16 cellular contexts compared by ENCODE assay signal in genomic region chr2:51031004-51031791, GRCh38. TPM values are rescaled to one million over a fixed set of nuclear protein-coding genes. Genes with fewer than 3 reads are reported as not detected.
A peak's percentile ranks its signal among the peaks of the same experiment; 100 is the strongest.
DNase-seq lines count a peak whose midpoint lies in the region; ATAC-seq and TF ChIP-seq lines count a peak whose summit lies in the region.
"Had no signal": no experiment of that assay in that cellular context is flagged by ENCODE, and none has a peak within 500 bp of the region (broad histone marks: within the 10 kb centered on the region; RNA-seq: fewer than 3 reads in every experiment).

No MANE protein-coding gene starts in this region.

- WGBS in esophagus squamous epithelium, 2 donors = 54 to 66% methylated on average over 8 of the region's 8 CpGs

- no peaks in the 10 kb centered on the region; the same call in 1 of the 2 replicates for H3K9me2 ChIP-seq in GM23338 (ENCODE audit: insufficient read depth)

- H3K4me3 Mint-ChIP-seq in GM23338 = peak overlapping the region; percentile 97
- H3K4me3 Mint-ChIP-seq in nephron progenitor cell = peak overlapping the region; percentile 91
- H3K4me3 Mint-ChIP-seq: memory B cell had no signal

- H3K4me3 ChIP-seq in GM23338 = peak overlapping the region; percentile 71
- H3K4me3 ChIP-seq in dorsolateral prefrontal cortex = peak overlapping the region; percentile 32 to 77 (median 60)
- H3K4me3 ChIP-seq in esophagus squamous epithelium = peak overlapping the region in 1 of 4 donors; percentile 4
- H3K4me3 ChIP-seq: BLaER1 treated with 17β-estradiol and CSF1 and Interleukin-3, amounts not matched to agents 10 nM and 100 nM; uterus had no signal

- peaks cover 14% of the 10 kb centered on the region for H3K79me2 ChIP-seq in GM23338 (replicated peaks; ENCODE audit: insufficient read depth)

- H3F3A ChIP-seq in GM23338 (replicated peaks; ENCODE audit: low read depth) = no peaks in the 10 kb centered on the region

- H3K27me3 Mint-ChIP-seq in GM23338 (ENCODE audit: insufficient read depth, low read depth, poor library complexity) (peaks cover 5% of the 10 kb centered on the region), nephron progenitor cell (ENCODE audit: low read depth, poor library complexity) (peaks cover 36% of the 10 kb centered on the region)

- TF ChIP-seq CTCF in GM23338 (conservative IDR thresholded peaks at IDR 0.05; ENCODE audit: low read depth in 2 of 2) (no peak), dorsolateral prefrontal cortex (IDR thresholded peaks at IDR 0.05 in 54 of 56, conservative IDR thresholded peaks at IDR 0.05 in 2 of 56; ENCODE audit: low read depth in 1 of 56, partially characterized antibody in 56 of 56) (no peak), nephron progenitor cell (IDR thresholded peaks at IDR 0.05) (no peak), esophagus squamous epithelium (IDR thresholded peaks at IDR 0.05) (no peak)

- H3K9me3 Mint-ChIP-seq in GM23338 (peaks cover 5% of the 10 kb centered on the region; the same call in 2 of the 3 replicates), nephron progenitor cell (peaks cover 7% of the 10 kb centered on the region)

- no peaks in the 10 kb centered on the region for H3K27me3 ChIP-seq in GM23338 (ENCODE audit: insufficient read depth)
- peaks cover 0 to 47% (median 0%) of the 10 kb centered on the region in 45 donors for H3K27me3 ChIP-seq in dorsolateral prefrontal cortex
- H3K27me3 ChIP-seq in esophagus squamous epithelium = peaks cover 0 to 31% (median under 1%) of the 10 kb centered on the region in 4 donors
- H3K27me3 ChIP-seq: BLaER1 treated with 17β-estradiol and CSF1 and Interleukin-3, amounts not matched to agents 10 nM and 100 nM; uterus had no signal

- ATAC-seq in GM23338 = no peak
- ATAC-seq in GM18502 (IDR thresholded peaks at IDR 0.05; ENCODE audit: poor library complexity, unreplicated experiment) = no peak

- H3K9me3 ChIP-seq in esophagus squamous epithelium = peaks cover 0 to 12% (median 3%) of the 10 kb centered on the region in 3 donors
- H3K9me3 ChIP-seq: pancreas, uterus had no signal

- intact Hi-C loops in dorsolateral prefrontal cortex (cut with DNase I) (loop anchor here in 1 of 2 donors (10.0 kb wide), 1 partner anchor 496 kb away; no protein-coding TSS in a partner anchor), esophagus squamous epithelium (cut with DNase I) (no loop called here)

- peak overlapping the region; percentile 82 for H3K4me2 ChIP-seq in GM23338
- H3K4me2 ChIP-seq: BLaER1 treated with 17β-estradiol and CSF1 and Interleukin-3, amounts not matched to agents 10 nM and 100 nM had no signal

- no peaks in the 10 kb centered on the region for H3K36me3 ChIP-seq in GM23338 (ENCODE audit: insufficient read depth)
- no peaks in the 10 kb centered on the region for H3K36me3 ChIP-seq in esophagus squamous epithelium
- H3K36me3 ChIP-seq: BLaER1 treated with 17β-estradiol and CSF1 and Interleukin-3, amounts not matched to agents 10 nM and 100 nM; pancreas; uterus had no signal

- H4K20me1 ChIP-seq in GM23338 (replicated peaks; ENCODE audit: insufficient read depth) = no peaks in the 10 kb centered on the region
- H4K20me1 ChIP-seq: BLaER1 treated with 17β-estradiol and CSF1 and Interleukin-3, amounts not matched to agents 10 nM and 100 nM had no signal

- H2AFZ ChIP-seq in GM23338 = peak overlapping the region; percentile 94

- peaks cover 18% of the 10 kb centered on the region for H3K36me3 Mint-ChIP-seq in GM23338 (ENCODE audit: low read depth)
- H3K36me3 Mint-ChIP-seq in nephron progenitor cell (ENCODE audit: low read depth) = peaks cover 4% of the 10 kb centered on the region
- H3K36me3 Mint-ChIP-seq: memory B cell had no signal

- H3K27ac ChIP-seq in GM23338 (ENCODE audit: low read depth) (peak overlapping the region; percentile 82; the same call in 1 of the 2 replicates), dorsolateral prefrontal cortex (peak overlapping the region in 50 of 59 donors; percentile 7 to 85 (median 70)), esophagus squamous epithelium (no peak overlapping the region)
- H3K27ac ChIP-seq: BLaER1 treated with 17β-estradiol and CSF1 and Interleukin-3, amounts not matched to agents 10 nM and 100 nM; pancreas; uterus had no signal

- TF ChIP-seq POLR2A in esophagus squamous epithelium (IDR thresholded peaks at IDR 0.05) = no peak

- DNase-seq in GM23338 (ENCODE audit: low spot score) (no peak), NCI-H146 (lab: John Stamatoyannopoulos, UW) (peak; percentile 34), dorsolateral prefrontal cortex (no peak), nephron progenitor cell (no peak), esophagus squamous epithelium (lab: John Stamatoyannopoulos, UW) (no peak), NK-92 (lab: John Stamatoyannopoulos, UW; ENCODE audit: unreplicated experiment) (no peak)
- DNase-seq: activated gamma-delta T cell; GOT3; MM.1S; stimulated activated naive CD4-positive, alpha-beta T cell; uterus had no signal

- H3K4me1 Mint-ChIP-seq in GM23338 = peaks cover 36% of the 10 kb centered on the region
- peaks cover 24% of the 10 kb centered on the region for H3K4me1 Mint-ChIP-seq in nephron progenitor cell
- H3K4me1 Mint-ChIP-seq: memory B cell had no signal

- H3K4me1 ChIP-seq in GM23338 (ENCODE audit: insufficient read depth) (peaks cover 31% of the 10 kb centered on the region), esophagus squamous epithelium (no peaks in the 10 kb centered on the region)
- H3K4me1 ChIP-seq: pancreas, uterus had no signal

- H3K27ac Mint-ChIP-seq in GM23338 (peak overlapping the region; percentile 91), nephron progenitor cell (no peak overlapping the region)
- H3K27ac Mint-ChIP-seq: memory B cell had no signal

TF ChIP-seq in GM23338, 12 proteins besides CTCF, POLR2A, EP300 and RAD21 (continues in another document):
- TF ChIP-seq ZNF462 (CRISPR knock-in tag; IDR thresholded peaks at IDR 0.05) (no peak), STAT1 (IDR thresholded peaks at IDR 0.05; ENCODE audit: unreplicated experiment) (no peak), EZH2 (IDR thresholded peaks at IDR 0.05; ENCODE audit: low read depth, unreplicated experiment) (no peak), NANOG (IDR thresholded peaks at IDR 0.05; ENCODE audit: borderline replicate concordance) (no peak), ZNF114 (CRISPR knock-in tag; IDR thresholded peaks at IDR 0.05) (no peak)

RNA-seq across cellular contexts. Expression of gene NRXN1, which starts 0.7 kb away (rescaled TPM):
- total RNA-seq in GM23338 (2014; rRNA removed; shearing (Covaris generic)) = 34.6 and 41.3 TPM in 2 replicates
- 21.0 and 25.7 TPM in 2 replicates for polyA plus RNA-seq in GM23338 (2016; fragmentation: Nextera tagmentation; extraction: Ambion mirVana)
- 100 to 1,000 TPM; 168 to 590 (median 437) TPM for total RNA-seq in dorsolateral prefrontal cortex
- total RNA-seq in esophagus squamous epithelium = 1 to 10 TPM in 1 of 4 donors, under 1 TPM in 3; 0.53 to 5.5 (median 0.80) TPM
- total RNA-seq: dermis microvascular lymphatic vessel endothelial cell had no signal

Comparison
In these comparisons a context has a peak if more than half of its experiments do, and no peak if none do; other contexts are left out.
1. H3K27ac ChIP-seq: peak in GM23338 (single experiment) and dorsolateral prefrontal cortex (50 of 59); none in esophagus squamous epithelium (0 of 4).